ENCODE assay signal across 9 cellular contexts in genomic region chr5:842402-843221, GRCh38. TPM values are rescaled to one million over a fixed set of nuclear protein-coding genes. Genes with fewer than 3 reads are reported as not detected.
DNase-seq lines count a peak whose midpoint lies in the region; ATAC-seq and TF ChIP-seq lines count a peak whose summit lies in the region.
"Not testable (repeated sequence)": the region's sequence is repeated elsewhere in the genome, so short reads cannot be mapped to it uniquely, and the experiment has no call there.
"Had no signal": no experiment of that assay in that cellular context is flagged by ENCODE, and none has a peak within 500 bp of the region (broad histone marks: within the 10 kb centered on the region; RNA-seq: fewer than 3 reads in every experiment).

No MANE protein-coding gene starts in this region.

- H3K36me3 ChIP-seq in RWPE2 (ENCODE audit: low read depth); adrenal gland (replicated peaks in 1 of 2); ovary; tibial artery: not testable (repeated sequence)

- not testable (repeated sequence) for ATAC-seq in RWPE2 (ENCODE audit: low read depth)
- peak in 1 of 2 donors; percentile 2 for ATAC-seq in right cardiac atrium

- H3K9me3 ChIP-seq in RWPE2 (ENCODE audit: severe bottlenecking); adrenal gland (replicated peaks in 1 of 3); right cardiac atrium (ENCODE audit: control insufficient read depth, low read length); ovary; tibial artery: not testable (repeated sequence)

- intact Hi-C loops in adrenal gland (cut with DNase I); tibial artery (cut with DNase I; ENCODE audit: low total_unique reads): not testable (repeated sequence)
- intact Hi-C loops in right cardiac atrium (cut with DNase I): loop anchor here in 2 of 4 donors (5.0 to 10.0 kb wide), 2 partner anchors 88 to 95 kb away; no protein-coding TSS in a partner anchor
- intact Hi-C loops in ovary (cut with DNase I): loop anchor here in 1 of 4 donors (5.0 kb wide), 1 partner anchor 85 kb away; no protein-coding TSS in a partner anchor

- DNase-seq in RWPE2 (ENCODE audit: low spot score) (peak; percentile 58), adrenal gland (peak in 6 of 7 donors; percentile 3 to 40 (median 7)), right cardiac atrium (peak in 2 of 3 donors; percentile 33 to 52), mesenteric fat pad (ENCODE audit: low spot score) (peak; percentile 91), ovary (peak in 3 of 5 donors; percentile 7 to 28 (median 14)), tibial artery (peak; percentile 12 to 61)
- DNase-seq in activated CD8-positive, alpha-beta memory T cell treated with anti-CD3 and anti-CD28 coated beads, Interleukin-2, amount 50 U/mL, for 48 hours: peak; percentile 42

- TF ChIP-seq EP300 in ovary (IDR thresholded peaks at IDR 0.05): not testable (repeated sequence)

- H3K27me3 ChIP-seq in RWPE2 (ENCODE audit: insufficient read depth, poor library complexity, severe bottlenecking); adrenal gland; right cardiac atrium (ENCODE audit: control insufficient read depth, insufficient read depth); ovary; tibial artery: not testable (repeated sequence)

- H3K4me1 ChIP-seq in RWPE2 (ENCODE audit: insufficient read depth, poor library complexity, severe bottlenecking); adrenal gland (replicated peaks in 1 of 2); right cardiac atrium (ENCODE audit: control insufficient read depth, insufficient read depth, low read length); ovary (ENCODE audit: insufficient read depth); tibial artery: not testable (repeated sequence)

- TF ChIP-seq POLR2A in adrenal gland (IDR thresholded peaks at IDR 0.05); ovary (IDR thresholded peaks at IDR 0.05): not testable (repeated sequence)

- not testable (repeated sequence) for H3K27ac ChIP-seq in RWPE2 (ENCODE audit: poor library complexity, severe bottlenecking); adrenal gland; right cardiac atrium (ENCODE audit: low read length); ovary; tibial artery

- WGBS in adrenal gland, 4 donors: 80 to 88% (median 83%) methylated on average over 21 to 27 of the region's 32 CpGs
- WGBS in right cardiac atrium: 83% methylated on average over 27 of the region's 32 CpGs
- 85 to 88% (median 87%) methylated on average over 27 to 30 of the region's 32 CpGs for WGBS in ovary, 3 donors

- not testable (repeated sequence) for H3K4me3 ChIP-seq in RWPE2 (ENCODE audit: severe bottlenecking); adrenal gland; right cardiac atrium (ENCODE audit: low read length); ovary; tibial artery

- TF ChIP-seq CTCF in RWPE2 (IDR thresholded peaks at IDR 0.05; ENCODE audit: poor library complexity, severe bottlenecking); adrenal gland (IDR thresholded peaks at IDR 0.05); ovary (IDR thresholded peaks at IDR 0.05); tibial artery (IDR thresholded peaks at IDR 0.05): not testable (repeated sequence)

RNA-seq across cellular contexts. Expression of gene ZDHHC11, which starts 8.2 kb away (rescaled TPM):
- 1 to 10 TPM in 5 of 8 donors, under 1 TPM in 1, not detected in 2; 0.57 to 4.0 (median 2.6) TPM for total RNA-seq in adrenal gland
- polyA plus RNA-seq in adrenal gland: 1 to 10 TPM; 1.1 to 8.6 (median 4.3) TPM
- 10 to 100 TPM; 19.3 to 66.1 (median 37.4) TPM for total RNA-seq in right cardiac atrium
- polyA plus RNA-seq in right cardiac atrium: 5.8 TPM
- 11.0 TPM for total RNA-seq in mesenteric fat pad
- 10 to 100 TPM in 1 of 7 donors, 1 to 10 TPM in 6; 1.7 to 25.6 (median 6.0) TPM for total RNA-seq in ovary
- 1 to 10 TPM; 1.1 to 2.1 TPM for polyA plus RNA-seq in ovary
- polyA plus RNA-seq: IgD-negative memory B cell had no signal

RNA-seq across cellular contexts. Expression of gene BRD9, which starts 50.0 kb away (rescaled TPM):
- 10 to 100 TPM; 11.3 to 32.4 (median 24.3) TPM for total RNA-seq in adrenal gland
- polyA plus RNA-seq in adrenal gland: 10 to 100 TPM; 27.5 to 39.5 (median 35.5) TPM
- total RNA-seq in right cardiac atrium: 10 to 100 TPM; 25.1 to 41.3 (median 34.0) TPM
- 17.1 TPM for polyA plus RNA-seq in right cardiac atrium
- total RNA-seq in mesenteric fat pad: 38.2 TPM
- total RNA-seq in ovary: 10 to 100 TPM; 18.6 to 42.1 (median 35.0) TPM
- polyA plus RNA-seq in ovary: 10 to 100 TPM; 25.6 to 26.3 TPM

RNA-seq across cellular contexts. Expression of gene TRIP13, which starts 50.1 kb away (rescaled TPM):
- total RNA-seq in adrenal gland: 1 to 10 TPM in 3 of 8 donors, under 1 TPM in 5; 0.30 to 2.5 (median 0.78) TPM
- 1 to 10 TPM in 1 of 3 donors, under 1 TPM in 2; 0.32 to 5.0 (median 0.71) TPM for polyA plus RNA-seq in adrenal gland
- total RNA-seq in right cardiac atrium: under 1 TPM; 0.25 to 0.94 (median 0.58) TPM
- polyA plus RNA-seq in right cardiac atrium: 0.27 TPM
- total RNA-seq in mesenteric fat pad: 1.2 TPM
- 1 to 10 TPM; 1.3 to 3.9 (median 2.0) TPM for total RNA-seq in ovary
- polyA plus RNA-seq in ovary: 1 to 10 TPM; 1.6 to 2.5 TPM

RNA-seq across cellular contexts. Expression of gene ZDHHC11B, which starts 58.1 kb away (rescaled TPM):
- 1 to 10 TPM in 3 of 8 donors, under 1 TPM in 3, not detected in 2; 0.64 to 4.6 (median 1.1) TPM for total RNA-seq in adrenal gland
- polyA plus RNA-seq in adrenal gland: 1 to 10 TPM; 1.7 to 7.8 (median 5.2) TPM
- 10 to 100 TPM; 17.0 to 49.2 (median 24.1) TPM for total RNA-seq in right cardiac atrium
- polyA plus RNA-seq in right cardiac atrium: 6.6 TPM
- 6.9 TPM for total RNA-seq in mesenteric fat pad
- total RNA-seq in ovary: 1 to 10 TPM; 1.7 to 8.0 (median 2.4) TPM
- polyA plus RNA-seq in ovary: 1 to 10 TPM; 1.7 to 2.9 TPM
- total RNA-seq: MCF 10A had no signal
- polyA plus RNA-seq: IgD-negative memory B cell had no signal

Comparison
In these comparisons a context has a peak if more than half of its experiments do, and no peak if none do; other contexts are left out.
1. DNase-seq: peak in every context shown above with its lines; median percentile 91 in mesenteric fat pad; 58 in RWPE2; 42 in right cardiac atrium; 42 in activated CD8-positive, alpha-beta memory T cell treated with anti-CD3 and anti-CD28 coated beads, Interleukin-2, amount 50 U/mL, for 48 hours; 36 in tibial artery; 14 in ovary; 7 in adrenal gland.